Comparison of ENCODE assay signal across 5 cellular contexts in genomic region chr17:35610746-35611145, GRCh38. TPM values are rescaled to one million over a fixed set of nuclear protein-coding genes. Genes with fewer than 3 reads are reported as not detected.
"Had no signal": no experiment of that assay in that cellular context is flagged by ENCODE, and none has a peak within 500 bp of the region (broad histone marks: within the 10 kb centered on the region; RNA-seq: fewer than 3 reads in every experiment).

No MANE protein-coding gene starts in this region.

RNA-seq across cellular contexts. Expression of gene SLFN14, which starts 50.1 kb away (rescaled TPM):
- total RNA-seq: HepG2, HT-29, HT1080, IMR-90 had no signal
- polyA plus RNA-seq: HepG2, IgD-negative memory B cell, IMR-90 had no signal
